8 cellular contexts compared by ENCODE assay signal in genomic region chr13:30581582-30581981, GRCh38. TPM values are rescaled to one million over a fixed set of nuclear protein-coding genes. Genes with fewer than 3 reads are reported as not detected.
A peak's percentile ranks its signal among the peaks of the same experiment; 100 is the strongest.
DNase-seq lines count a peak whose midpoint lies in the region; ATAC-seq, FAIRE-seq and TF ChIP-seq lines count a peak whose summit lies in the region.

No MANE protein-coding gene starts in this region.

- H3K79me2 ChIP-seq in H9 (ENCODE audit: insufficient read depth, low read length) = no peaks in the 10 kb centered on the region

- H3K27ac ChIP-seq in H9 (ENCODE audit: insufficient read length, low read depth, low read length) = no peak overlapping the region

- no peak overlapping the region for H2BK5ac ChIP-seq in H9 (ENCODE audit: insufficient read length, low read length)

- no peak overlapping the region for H2BK120ac ChIP-seq in H9 (ENCODE audit: low read depth, low read length, poor library complexity, severe bottlenecking)

- H3K56ac ChIP-seq in H9 (ENCODE audit: insufficient read length, low read depth, low read length) = no peak overlapping the region

- H3T11ph ChIP-seq in H9 (ENCODE audit: low read length) = no peak overlapping the region

- no peak overlapping the region for H4K8ac ChIP-seq in H9 (replicated peaks; ENCODE audit: insufficient read length, low read depth, low read length)

- H2AFZ ChIP-seq in H9 (ENCODE audit: low read length) = no peak overlapping the region

- H2BK20ac ChIP-seq in H9 (ENCODE audit: low read depth, low read length, poor library complexity, severe bottlenecking) = no peak overlapping the region

- H3K4ac ChIP-seq in H9 (ENCODE audit: low read depth, low read length) = no peak overlapping the region

- H3K9me3 Mint-ChIP-seq in H9 (no peaks in the 10 kb centered on the region), immature natural killer cell (no peaks in the 10 kb centered on the region)
- no peaks in the 10 kb centered on the region for H3K9me3 Mint-ChIP-seq in activated CD8-positive, alpha-beta T cell treated with anti-CD3 and anti-CD28 coated beads for 36 hours

- WGBS in H9 (ENCODE audit: extremely low coverage, insufficient read length, low lambda C conversion rate) = no CpG with 5 or more reads among the region's 1 CpG

- no peak overlapping the region for H3K14ac ChIP-seq in H9 (ENCODE audit: insufficient read depth, low read length)

- no peaks in the 10 kb centered on the region for H3K4me1 ChIP-seq in H9 (ENCODE audit: insufficient read depth, low read length)

- no peaks in the 10 kb centered on the region for H3K27me3 ChIP-seq in H9 (ENCODE audit: insufficient read depth, low read length)

- intact Hi-C loops in activated CD8-positive, alpha-beta T cell treated with anti-CD3 and anti-CD28 coated beads for 36 hours (cut with micrococcal nuclease) = no loop called here

- no peaks in the 10 kb centered on the region for H3K9me3 ChIP-seq in H9 (ENCODE audit: control insufficient read depth, low read depth, low read length)

- H3K36me3 Mint-ChIP-seq in H9 (ENCODE audit: insufficient read depth in 1 of 3, low read depth in 3 of 3) (no peaks in the 10 kb centered on the region), immature natural killer cell (peaks cover 0 to 4% (median 0%) of the 10 kb centered on the region in 3 donors)
- H3K36me3 Mint-ChIP-seq in activated CD8-positive, alpha-beta T cell treated with anti-CD3 and anti-CD28 coated beads for 36 hours (ENCODE audit: low read depth) = no peaks in the 10 kb centered on the region

- H3K9ac ChIP-seq in H9 (ENCODE audit: extremely low read depth, insufficient read length, low read length) = no peak overlapping the region

- H3K4me1 Mint-ChIP-seq in H9 (peaks cover 3 to 6% of the 10 kb centered on the region in 2 experiments; a peak in 3 of 4 replicates), immature natural killer cell (peaks cover 17 to 21% of the 10 kb centered on the region in 2 donors)
- peaks cover 16% of the 10 kb centered on the region for H3K4me1 Mint-ChIP-seq in activated CD8-positive, alpha-beta T cell treated with anti-CD3 and anti-CD28 coated beads for 36 hours (ENCODE audit: low read depth)

- FAIRE-seq in D721Med (lab: Jason Lieb, UNC) = no peak

- no peak for DNase-seq in D721Med (ENCODE audit: insufficient read length, low spot score)
- no peak for DNase-seq in H9
- peak; percentile 16 for DNase-seq in activated CD8-positive, alpha-beta T cell treated with anti-CD3 and anti-CD28 coated beads for 36 hours
- no peak for DNase-seq in left lobe of liver (ENCODE audit: low spot score)
- no peak for DNase-seq in immature natural killer cell
- no peak for DNase-seq in activated CD8-positive, alpha-beta memory T cell treated with anti-CD3 and anti-CD28 coated beads for 24 hours

- H3K23me2 ChIP-seq in H9 (ENCODE audit: insufficient read length, low read depth, low read length, poor library complexity, severe bottlenecking) = no peaks in the 10 kb centered on the region

- no peak overlapping the region for H2BK12ac ChIP-seq in H9 (ENCODE audit: insufficient read length, low read depth, low read length)

- H4K5ac ChIP-seq in H9 (ENCODE audit: insufficient read length, low read depth, low read length) = no peak overlapping the region

- H3K18ac ChIP-seq in H9 (ENCODE audit: insufficient read length, low read depth, low read length) = no peak overlapping the region

- H3K27ac Mint-ChIP-seq in H9 (no peak overlapping the region), immature natural killer cell (no peak overlapping the region)
- H3K27ac Mint-ChIP-seq in activated CD8-positive, alpha-beta T cell treated with anti-CD3 and anti-CD28 coated beads for 36 hours = no peak overlapping the region

- H4K91ac ChIP-seq in H9 (ENCODE audit: insufficient read length, low read depth, low read length) = no peak overlapping the region

- CTCF ChIA-PET in activated CD8-positive, alpha-beta T cell treated with anti-CD3 and anti-CD28 coated beads for 36 hours (lab: Charles Lee) = interaction anchor here (0.6 to 2.5 kb wide), 8 partner anchors 10 to 449 kb away, joined by 3 to 13 read pairs (median 3); no protein-coding TSS in a partner anchor

- no peaks in the 10 kb centered on the region for H3K79me1 ChIP-seq in H9 (ENCODE audit: insufficient read depth, low read depth, low read length, poor library complexity, severe bottlenecking)

- H2AK5ac ChIP-seq in H9 (ENCODE audit: insufficient read length, low read length) = no peak overlapping the region

- H2BK15ac ChIP-seq in H9 (ENCODE audit: low read depth, low read length) = no peak overlapping the region

- TF ChIP-seq CTCF in D721Med (IDR thresholded peaks at IDR 0.05; ENCODE audit: insufficient read depth, missing control alignments) (peak; percentile 17), H9 (conservative IDR thresholded peaks at IDR 0.05) (peak; percentile 69)
- TF ChIP-seq CTCF in activated CD8-positive, alpha-beta T cell treated with anti-CD3 and anti-CD28 coated beads for 36 hours (IDR thresholded peaks at IDR 0.05) = peak; percentile 14

- H3K4me2 ChIP-seq in H9 (ENCODE audit: insufficient read depth, insufficient read length, low read length) = no peak overlapping the region

- no peak for ATAC-seq in activated CD8-positive, alpha-beta T cell treated with anti-CD3 and anti-CD28 coated beads for 36 hours
- ATAC-seq in left lobe of liver = peak; percentile 56
- no peak for ATAC-seq in HG03108 (IDR thresholded peaks at IDR 0.05; ENCODE audit: unreplicated experiment)
- no peak for ATAC-seq in GM19397 (IDR thresholded peaks at IDR 0.05; ENCODE audit: unreplicated experiment)

- no peaks in the 10 kb centered on the region for H4K20me1 ChIP-seq in H9 (ENCODE audit: control insufficient read depth, insufficient read depth, insufficient read length)

- no peak overlapping the region for H3K23ac ChIP-seq in H9 (ENCODE audit: insufficient read length, low read depth, low read length)

- H3K4me3 Mint-ChIP-seq in H9 (no peak overlapping the region), immature natural killer cell (no peak overlapping the region)
- H3K4me3 Mint-ChIP-seq in activated CD8-positive, alpha-beta T cell treated with anti-CD3 and anti-CD28 coated beads for 36 hours = no peak overlapping the region

- H3K27me3 Mint-ChIP-seq in H9 (ENCODE audit: low read depth) (no peaks in the 10 kb centered on the region), immature natural killer cell (ENCODE audit: low read depth in 3 of 3) (peaks cover 0 to 7% (median 4%) of the 10 kb centered on the region in 3 donors)
- peaks cover 1% of the 10 kb centered on the region for H3K27me3 Mint-ChIP-seq in activated CD8-positive, alpha-beta T cell treated with anti-CD3 and anti-CD28 coated beads for 36 hours

- POLR2A ChIA-PET in activated CD8-positive, alpha-beta T cell treated with anti-CD3 and anti-CD28 coated beads for 36 hours (lab: Charles Lee) = interaction anchor here (1.9 kb wide), 1 partner anchor 116 kb away, joined by 5 read pairs; the partner anchor contains the start of gene HMGB1

RNA-seq across cellular contexts. Expression of gene USPL1, which starts 36.1 kb away (rescaled TPM):
- total RNA-seq in H9 (2021) (17.6 and 17.9 TPM in 2 replicates), left lobe of liver (7.4 TPM)
- total RNA-seq in activated CD8-positive, alpha-beta T cell treated with anti-CD3 and anti-CD28 coated beads for 36 hours = 10 to 100 TPM; 12.4 to 13.0 TPM
- polyA plus RNA-seq in immature natural killer cell = 10 to 100 TPM in 2 of 3 donors, 1 to 10 TPM in 1; 9.5 to 13.2 (median 12.3) TPM

Comparison
In these comparisons a context has a peak if more than half of its experiments do, and no peak if none do; other contexts are left out.
1. CTCF ChIP-seq: peak in every context shown above with its lines; median percentile 69 in H9; 17 in D721Med; 14 in activated CD8-positive, alpha-beta T cell treated with anti-CD3 and anti-CD28 coated beads for 36 hours.